8 cellular contexts compared by ENCODE assay signal in the genomic region with DNA sequence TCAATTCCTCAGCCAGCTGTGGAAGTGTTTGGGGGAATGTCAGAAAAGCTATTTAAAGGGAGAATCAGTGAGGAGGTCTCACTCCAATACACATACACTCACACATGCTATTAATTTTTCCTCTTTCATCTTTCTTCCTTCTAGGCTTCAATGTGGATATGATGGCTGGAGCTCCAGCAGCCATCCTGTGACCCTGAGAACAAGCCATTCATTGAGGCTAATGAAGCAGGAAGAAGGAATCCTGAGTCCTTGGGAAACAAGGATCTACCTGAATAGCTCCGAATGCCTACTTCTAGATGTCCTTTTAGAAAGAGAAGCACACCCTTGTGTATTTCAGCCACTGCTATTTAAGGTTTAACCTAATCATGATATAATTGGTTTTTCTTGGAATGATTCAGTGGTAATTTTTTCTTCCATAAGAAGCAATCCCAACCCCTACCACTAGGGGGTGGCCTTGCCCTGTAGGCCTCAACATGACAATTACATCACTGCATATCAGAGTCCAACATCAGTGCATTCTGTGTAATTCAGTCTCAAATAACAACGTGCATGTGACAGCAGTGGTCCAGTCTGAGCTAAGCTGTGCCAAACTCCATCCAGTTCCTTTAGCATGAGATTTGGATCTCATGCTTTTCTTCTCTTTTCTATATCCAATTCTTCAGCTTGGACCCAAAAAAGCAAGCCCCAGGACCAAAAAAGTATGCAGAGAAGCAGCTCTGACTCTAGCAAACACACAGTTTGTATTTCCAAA.
DNase-seq lines count a peak whose midpoint lies in the region; ATAC-seq and TF ChIP-seq lines count a peak whose summit lies in the region.

No MANE protein-coding gene starts in this region.

- H3K27me3 ChIP-seq in AG04450 (ENCODE audit: control insufficient read depth, insufficient read depth, low read length) = no peaks in the 10 kb centered on the region

- peaks cover 4% of the 10 kb centered on the region for H3K27me3 Mint-ChIP-seq in activated CD8-positive, alpha-beta T cell treated with anti-CD3 and anti-CD28 coated beads for 36 hours

- CTCF ChIA-PET in AG04450 (lab: Charles Lee) = interaction anchor here (0.5 to 9.2 kb wide), 58 partner anchors 11 to 904 kb away, joined by 3 to 169 read pairs (median 5); a partner anchor contains a TSS
- CTCF ChIA-PET in activated CD8-positive, alpha-beta T cell treated with anti-CD3 and anti-CD28 coated beads for 36 hours (lab: Charles Lee) = interaction anchor here (0.6 to 9.3 kb wide), 77 partner anchors 12 to 630 kb away, joined by 3 to 184 read pairs (median 4); a partner anchor contains a TSS

- intact Hi-C loops in activated CD8-positive, alpha-beta T cell treated with anti-CD3 and anti-CD28 coated beads for 36 hours (cut with micrococcal nuclease) = loop anchor here (2.0 to 5.0 kb wide), 3 partner anchors 91 to 245 kb away; no protein-coding TSS in a partner anchor

- TF ChIP-seq CTCF in AG04450 (IDR thresholded peaks at IDR 0.05; ENCODE audit: low read depth, low read length) = peak; percentile 96
- TF ChIP-seq CTCF in activated CD8-positive, alpha-beta T cell treated with anti-CD3 and anti-CD28 coated beads for 36 hours (IDR thresholded peaks at IDR 0.05) = peak; percentile 93

- no peaks in the 10 kb centered on the region for H3K9me3 ChIP-seq in AG04450 (ENCODE audit: control insufficient read depth, insufficient read depth, low read length)

- H3K36me3 Mint-ChIP-seq in activated CD8-positive, alpha-beta T cell treated with anti-CD3 and anti-CD28 coated beads for 36 hours (ENCODE audit: low read depth) = no peaks in the 10 kb centered on the region

- peak overlapping the region; percentile 76 for H3K27ac Mint-ChIP-seq in activated CD8-positive, alpha-beta T cell treated with anti-CD3 and anti-CD28 coated beads for 36 hours

- ATAC-seq in GM18505 (IDR thresholded peaks at IDR 0.05; ENCODE audit: unreplicated experiment) (peak; percentile 44), HG03135 (IDR thresholded peaks at IDR 0.05; ENCODE audit: unreplicated experiment) (peak; percentile 50)
- ATAC-seq in activated CD8-positive, alpha-beta T cell treated with anti-CD3 and anti-CD28 coated beads for 36 hours = peak; percentile 81

- no peak overlapping the region for H3K4me3 ChIP-seq in AG04450 (ENCODE audit: low read depth, low read length)

- no peak overlapping the region for H3K27ac ChIP-seq in AG04450 (ENCODE audit: low read depth, low read length)

- H3K9me3 Mint-ChIP-seq in activated CD8-positive, alpha-beta T cell treated with anti-CD3 and anti-CD28 coated beads for 36 hours = peaks cover 6% of the 10 kb centered on the region

- POLR2A ChIA-PET in AG04450 (lab: Yijun Ruan, JAX) = no interaction called here
- POLR2A ChIA-PET in activated CD8-positive, alpha-beta T cell treated with anti-CD3 and anti-CD28 coated beads for 36 hours (lab: Charles Lee) = interaction anchor here (0.5 to 1.8 kb wide), 9 partner anchors 33 to 403 kb away, joined by 3 to 11 read pairs (median 3); a partner anchor contains a TSS

- no peak for TF ChIP-seq POLR2A in GM18505 (IDR thresholded peaks at IDR 0.05; ENCODE audit: borderline replicate concordance, extremely low read depth, insufficient read depth, insufficient read length)

- H3K4me1 Mint-ChIP-seq in activated CD8-positive, alpha-beta T cell treated with anti-CD3 and anti-CD28 coated beads for 36 hours (ENCODE audit: low read depth) = peaks cover 41% of the 10 kb centered on the region

- H3K4me3 Mint-ChIP-seq in activated CD8-positive, alpha-beta T cell treated with anti-CD3 and anti-CD28 coated beads for 36 hours = no peak overlapping the region

- DNase-seq in AG04450 (ENCODE audit: low read depth, low spot score) (peak; percentile 43), NCI-H69 (lab: John Stamatoyannopoulos, UW) (peak; percentile 34), mucosa of gallbladder (ENCODE audit: low spot score) (peak; percentile 60)
- DNase-seq in activated CD8-positive, alpha-beta T cell treated with anti-CD3 and anti-CD28 coated beads for 36 hours = peak; percentile 81
- peak; percentile 36 for DNase-seq in effector CD8-positive, alpha-beta T cell (lab: John Stamatoyannopoulos, UW)
- DNase-seq in stimulated activated CD8-positive, alpha-beta memory T cell treated with anti-CD3 and anti-CD28 coated beads, Interleukin-7, amount 100 ng/mL, for 4 hours (ENCODE audit: low read depth in 2 of 2) = peak; percentile 33 to 48
